Comparison of ENCODE assay signal across 31 cellular contexts in the genomic region with DNA sequence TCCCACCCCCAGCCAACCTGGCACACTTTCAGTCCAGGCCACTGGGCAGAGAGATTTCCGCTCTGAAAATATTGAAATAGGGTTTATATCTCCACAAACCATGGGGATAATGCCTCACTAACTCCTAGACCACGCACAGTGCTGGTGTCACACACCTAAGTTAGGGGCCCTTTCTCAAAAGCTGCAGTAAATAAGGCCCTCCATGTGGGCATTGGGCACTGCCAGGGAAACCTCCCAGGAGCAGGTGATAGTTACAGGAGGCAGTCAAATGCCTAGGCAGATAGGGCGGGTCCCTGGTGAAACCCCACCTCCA. TPM values are rescaled to one million over a fixed set of nuclear protein-coding genes. Genes with fewer than 3 reads are reported as not detected.
DNase-seq lines count a peak whose midpoint lies in the region; ATAC-seq and TF ChIP-seq lines count a peak whose summit lies in the region.
"Had no signal": no experiment of that assay in that cellular context is flagged by ENCODE, and none has a peak within 500 bp of the region (broad histone marks: within the 10 kb centered on the region; RNA-seq: fewer than 3 reads in every experiment).

No MANE protein-coding gene starts in this region.

- H3K27me3 Mint-ChIP-seq in CD4-positive, alpha-beta T cell = no peaks in the 10 kb centered on the region
- H3K27me3 Mint-ChIP-seq in T-helper 17 cell = no peaks in the 10 kb centered on the region
- H3K27me3 Mint-ChIP-seq in central memory CD8-positive, alpha-beta T cell = no peaks in the 10 kb centered on the region
- no peaks in the 10 kb centered on the region for H3K27me3 Mint-ChIP-seq in naive thymus-derived CD8-positive, alpha-beta T cell

- H3K27me3 ChIP-seq in CD4-positive, alpha-beta T cell (ENCODE audit: control insufficient read depth, insufficient read depth, low read length) = no peaks in the 10 kb centered on the region
- H3K27me3 ChIP-seq: body of pancreas, left lung, right lobe of liver, upper lobe of right lung had no signal

- intact Hi-C loops in CD4-positive, alpha-beta T cell (cut with DNase I, micrococcal nuclease) = no loop called here
- intact Hi-C loops in posterior cingulate gyrus (cut with DNase I) = no loop called here

- TF ChIP-seq CTCF in CD4-positive, alpha-beta T cell (IDR thresholded peaks at IDR 0.05) = no peak

- DNase-seq in CD4-positive, alpha-beta T cell = peak in 1 of 10 experiments; percentile 25
- DNase-seq in T-helper 17 cell = no peak
- no peak for DNase-seq in central memory CD8-positive, alpha-beta T cell (ENCODE audit: low spot score in 2 of 2)
- DNase-seq in naive thymus-derived CD8-positive, alpha-beta T cell = no peak
- DNase-seq in posterior cingulate gyrus = no peak
- DNase-seq in SIG-M5 (lab: John Stamatoyannopoulos, UW) = no peak
- no peak for DNase-seq in stimulated activated CD4-positive, alpha-beta T cell treated with anti-CD3 and anti-CD28 coated beads, Interleukin-12 subunit alpha, Interleukin-12 subunit beta, amount 100 ng/mL, for 4 hours
- DNase-seq: ACHN; activated CD4-positive, alpha-beta T cell treated with anti-CD3 and anti-CD28 coated beads for 48 hours; activated gamma-delta T cell; body of pancreas; effector memory CD4-positive, alpha-beta T cell; EL; foreskin keratinocyte; H7; heart right ventricle; left lung; NCI-H1092; NCI-H1930; RPMI8226; stimulated activated CD4-positive, alpha-beta T cell treated with anti-CD3 and anti-CD28 coated beads, Interleukin-15, amount 100 ng/mL, for 24 hours; upper lobe of right lung had no signal

- peak overlapping the region; percentile 61 for H3K27ac Mint-ChIP-seq in CD4-positive, alpha-beta T cell
- H3K27ac Mint-ChIP-seq in T-helper 17 cell = peak overlapping the region; percentile 100
- H3K27ac Mint-ChIP-seq in central memory CD8-positive, alpha-beta T cell (ENCODE audit: low read depth) = peak overlapping the region; percentile 98
- peak overlapping the region in 9 of 10 donors; percentile 32 to 96 (median 67) for H3K27ac Mint-ChIP-seq in naive thymus-derived CD8-positive, alpha-beta T cell
- H3K27ac Mint-ChIP-seq: nephron had no signal

- POLR2A ChIA-PET in CD4-positive, alpha-beta T cell (lab: Charles Lee) = interaction anchor here (1.0 to 24.2 kb wide), 3 partner anchors 20 to 32 kb away, joined by 4 to 392 read pairs (median 5); no protein-coding TSS in a partner anchor
- POLR2A ChIA-PET in naive thymus-derived CD8-positive, alpha-beta T cell (lab: Charles Lee) = interaction anchor here (0.5 to 32.2 kb wide), 7 partner anchors 10 to 629 kb away, joined by 3 to 721 read pairs (median 9); no protein-coding TSS in a partner anchor

- H3K4me3 Mint-ChIP-seq in CD4-positive, alpha-beta T cell = peak overlapping the region; percentile 32
- peak overlapping the region; percentile 28 for H3K4me3 Mint-ChIP-seq in T-helper 17 cell
- no peak overlapping the region for H3K4me3 Mint-ChIP-seq in central memory CD8-positive, alpha-beta T cell
- no peak overlapping the region for H3K4me3 Mint-ChIP-seq in naive thymus-derived CD8-positive, alpha-beta T cell
- H3K4me3 Mint-ChIP-seq: nephron; T-helper 2 cell treated with Interferon-gamma antibody and Interleukin-4, amounts not matched to agents 5 μg/mL and 100 μg/mL, for 36 hours had no signal

- ATAC-seq in CD4-positive, alpha-beta T cell (ENCODE audit: poor library complexity) = no peak
- ATAC-seq in T-helper 17 cell (no peak), GM21717 (IDR thresholded peaks at IDR 0.05; ENCODE audit: unreplicated experiment) (no peak)
- no peak for ATAC-seq in central memory CD8-positive, alpha-beta T cell (replicated peaks; ENCODE audit: extremely low read depth, poor library complexity, severe bottlenecking)
- ATAC-seq in naive thymus-derived CD8-positive, alpha-beta T cell = no peak
- ATAC-seq: body of pancreas, esophagus mucosa, foreskin keratinocyte, heart right ventricle, left lung, right lobe of liver, upper lobe of right lung had no signal

- no peaks in the 10 kb centered on the region for H3K9me3 ChIP-seq in CD4-positive, alpha-beta T cell (ENCODE audit: control insufficient read depth, low read length)
- H3K9me3 ChIP-seq in T-helper 17 cell (ENCODE audit: control insufficient read depth, low read length, poor library complexity, severe bottlenecking) = no peaks in the 10 kb centered on the region
- H3K9me3 ChIP-seq: body of pancreas, left lung, right lobe of liver, upper lobe of right lung had no signal

- H3K27ac ChIP-seq in CD4-positive, alpha-beta T cell (ENCODE audit: low read depth, low read length) = no peak overlapping the region
- H3K27ac ChIP-seq: BLaER1, body of pancreas, foreskin keratinocyte, heart right ventricle, HL-60, left lung, parathyroid adenoma, right lobe of liver, SK-N-MC, upper lobe of right lung had no signal

- peaks cover 71% of the 10 kb centered on the region for H3K4me1 Mint-ChIP-seq in CD4-positive, alpha-beta T cell (ENCODE audit: low read depth)
- H3K4me1 Mint-ChIP-seq in T-helper 17 cell = peaks cover 54% of the 10 kb centered on the region
- H3K4me1 Mint-ChIP-seq in central memory CD8-positive, alpha-beta T cell = peaks cover 72% of the 10 kb centered on the region
- H3K4me1 Mint-ChIP-seq in naive thymus-derived CD8-positive, alpha-beta T cell = peaks cover 42 to 78% (median 64%) of the 10 kb centered on the region in 4 donors

- CTCF ChIA-PET in CD4-positive, alpha-beta T cell (lab: Charles Lee) = interaction anchor here (0.6 to 1.0 kb wide), 2 partner anchors 19 to 33 kb away, joined by 3 to 4 read pairs; no protein-coding TSS in a partner anchor

- no peaks in the 10 kb centered on the region for H3K9me3 Mint-ChIP-seq in CD4-positive, alpha-beta T cell
- H3K9me3 Mint-ChIP-seq in central memory CD8-positive, alpha-beta T cell = no peaks in the 10 kb centered on the region
- H3K9me3 Mint-ChIP-seq in naive thymus-derived CD8-positive, alpha-beta T cell = peaks cover 0 to 2% (median 0%) of the 10 kb centered on the region in 9 donors
- H3K9me3 Mint-ChIP-seq: nephron; T-helper 2 cell treated with Interferon-gamma antibody and Interleukin-4, amounts not matched to agents 5 μg/mL and 100 μg/mL, for 36 hours had no signal

- H3K36me3 Mint-ChIP-seq in CD4-positive, alpha-beta T cell (ENCODE audit: low read depth) = peaks cover 18% of the 10 kb centered on the region
- H3K36me3 Mint-ChIP-seq in T-helper 17 cell (ENCODE audit: low read depth) = peaks cover 14% of the 10 kb centered on the region
- peaks cover 35% of the 10 kb centered on the region for H3K36me3 Mint-ChIP-seq in central memory CD8-positive, alpha-beta T cell (ENCODE audit: insufficient read depth)
- H3K36me3 Mint-ChIP-seq in naive thymus-derived CD8-positive, alpha-beta T cell = peaks cover 5 to 11% (median 8%) of the 10 kb centered on the region in 3 donors

RNA-seq across cellular contexts. Expression of gene IL10RA, which starts 3.1 kb away (rescaled TPM):
- total RNA-seq in CD4-positive, alpha-beta T cell = 100 to 1,000 TPM; 193 to 203 TPM
- 100 to 1,000 TPM; 262 to 274 TPM for total RNA-seq in T-helper 17 cell
- total RNA-seq in naive thymus-derived CD8-positive, alpha-beta T cell = 100 to 1,000 TPM; 205 to 217 TPM
- polyA plus RNA-seq in naive thymus-derived CD8-positive, alpha-beta T cell = 100 to 1,000 TPM in 2 of 3 donors, 10 to 100 TPM in 1; 99.2 to 185 (median 147) TPM
- total RNA-seq: H7 had no signal
- polyA plus RNA-seq: foreskin keratinocyte had no signal

RNA-seq across cellular contexts. Expression of gene TMPRSS13, which starts 53.9 kb away (rescaled TPM):
- 1 to 10 TPM in 1 of 2 experiments, under 1 TPM in 1; 0.99 to 1.4 TPM for total RNA-seq in CD4-positive, alpha-beta T cell
- total RNA-seq in T-helper 17 cell = 1 to 10 TPM; 2.0 to 2.4 TPM
- total RNA-seq in naive thymus-derived CD8-positive, alpha-beta T cell = 1 to 10 TPM; 4.8 to 9.2 TPM
- polyA plus RNA-seq in naive thymus-derived CD8-positive, alpha-beta T cell = 1 to 10 TPM in 2 of 3 donors, under 1 TPM in 1; 0.05 to 1.5 (median 1.0) TPM

Comparison
In these comparisons a context has a peak if more than half of its experiments do, and no peak if none do; other contexts are left out.
1. H3K4me3 Mint-ChIP-seq: peak in CD4-positive, alpha-beta T cell (single experiment) and T-helper 17 cell (single experiment); none in central memory CD8-positive, alpha-beta T cell (single experiment) and naive thymus-derived CD8-positive, alpha-beta T cell (0 of 10).
2. Peak in every context shown above with its lines, with median percentiles within 50 percentile points of each other: H3K27ac Mint-ChIP-seq.